20 cellular contexts compared by ENCODE assay signal in the genomic region with DNA sequence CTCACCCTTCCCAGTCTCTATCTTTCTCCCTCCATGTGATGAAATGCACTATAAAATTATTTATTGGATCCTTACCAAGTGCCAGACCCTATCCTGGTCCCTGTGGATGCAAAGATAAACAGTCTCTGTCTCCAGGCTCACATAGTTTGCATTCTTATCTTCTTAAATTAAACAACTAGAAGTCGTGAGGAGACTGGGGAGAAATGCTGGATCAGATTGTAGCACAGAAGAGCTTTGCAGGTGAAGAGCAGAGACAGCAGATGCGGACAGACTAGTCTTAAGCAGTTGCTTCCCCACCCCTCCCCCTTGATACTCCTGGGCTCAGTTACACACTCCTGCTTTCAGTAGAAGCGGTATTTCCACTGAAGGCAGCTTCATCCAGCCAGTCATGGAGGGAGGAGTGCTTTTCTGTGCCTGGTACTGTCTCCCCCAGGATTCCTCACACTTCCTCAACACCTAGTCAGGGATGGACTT. TPM values are rescaled to one million over a fixed set of nuclear protein-coding genes. Genes with fewer than 3 reads are reported as not detected.
DNase-seq lines count a peak whose midpoint lies in the region; ATAC-seq, FAIRE-seq and TF ChIP-seq lines count a peak whose summit lies in the region.
"Had no signal": no experiment of that assay in that cellular context is flagged by ENCODE, and none has a peak within 500 bp of the region (broad histone marks: within the 10 kb centered on the region; RNA-seq: fewer than 3 reads in every experiment).

No MANE protein-coding gene starts in this region.

- DNase-seq in D721Med (ENCODE audit: insufficient read length, low spot score) (no peak), LNCaP clone FGC (ENCODE audit: low read depth) (peak; percentile 48), chondrocyte (ENCODE audit: low spot score) (no peak), DMS114 treated with DMSO at 0.1 percent for 48 hours (lab: John Stamatoyannopoulos, UW; ENCODE audit: unreplicated experiment) (no peak), head of caudate nucleus (no peak)
- DNase-seq in stimulated activated CD4-positive, alpha-beta T cell treated with anti-CD3 and anti-CD28 coated beads, Interleukin-4, amount 100 ng/mL, for 4 hours = no peak
- DNase-seq: adrenal gland; central memory CD4-positive, alpha-beta T cell; effector CD8-positive, alpha-beta T cell; heart left ventricle; KBM-7; NCI-H1105 treated with DMSO at 0.1 percent for 48 hours; NCI-H2227 treated with DMSO at 0.1 percent for 48 hours; posterior cingulate gyrus had no signal

- H3K9me3 Mint-ChIP-seq in chondrocyte (ENCODE audit: low read depth) = no peaks in the 10 kb centered on the region
- H3K9me3 Mint-ChIP-seq: T-helper 1 cell treated with Interleukin-12 subunit alpha and Interleukin-12 subunit beta and Interleukin-4 antibody, amounts not matched to agents 30 μg/mL and 1 μg/mL, for 36 hours had no signal

- peak overlapping the region; percentile 22 for H3K27ac Mint-ChIP-seq in chondrocyte (ENCODE audit: unreplicated experiment)
- H3K27ac Mint-ChIP-seq: T-helper 1 cell treated with Interleukin-12 subunit alpha and Interleukin-12 subunit beta and Interleukin-4 antibody, amounts not matched to agents 30 μg/mL and 1 μg/mL, for 36 hours had no signal

- WGBS in mesodermal cell (ENCODE audit: insufficient coverage in 2 of 2), 2 experiments = 0% methylated on average over 1 of the region's 3 CpGs; no CpG with 5 or more reads in 1 of the 2 experiments

- peak; percentile 11 for FAIRE-seq in D721Med (lab: Jason Lieb, UNC)

- H3K9me3 ChIP-seq in mesodermal cell (ENCODE audit: control insufficient read depth, low read length) = no peaks in the 10 kb centered on the region
- H3K9me3 ChIP-seq: adrenal gland, heart left ventricle, thoracic aorta had no signal

- H3K4me1 ChIP-seq in mesodermal cell (ENCODE audit: control insufficient read depth, insufficient read depth, low read length, poor library complexity, severe bottlenecking) = peaks cover 6% of the 10 kb centered on the region
- H3K4me1 ChIP-seq: adrenal gland, heart left ventricle had no signal

- H3K36me3 ChIP-seq in mesodermal cell (ENCODE audit: control insufficient read depth, insufficient read depth, low read length) = no peaks in the 10 kb centered on the region
- H3K36me3 ChIP-seq: adrenal gland, heart left ventricle, thoracic aorta had no signal

- TF ChIP-seq CTCF in D721Med (IDR thresholded peaks at IDR 0.05; ENCODE audit: insufficient read depth, missing control alignments) (no peak), LNCaP clone FGC (IDR thresholded peaks at IDR 0.05; ENCODE audit: control insufficient read depth, extremely low read depth, insufficient read depth) (no peak), chondrocyte (IDR thresholded peaks at IDR 0.05) (no peak)

- no peaks in the 10 kb centered on the region for H3K36me3 Mint-ChIP-seq in chondrocyte (ENCODE audit: low read depth)

- H3K27ac ChIP-seq in mesodermal cell (ENCODE audit: low read depth, low read length, severe bottlenecking) = peak overlapping the region; percentile 69
- H3K27ac ChIP-seq: adrenal gland, heart left ventricle, RWPE1, thoracic aorta had no signal

- ATAC-seq in GM21619 (IDR thresholded peaks at IDR 0.05; ENCODE audit: unreplicated experiment) = no peak
- ATAC-seq: activated CD4-positive, CD25-positive, alpha-beta regulatory T cell treated with anti-CD3 and anti-CD28 coated beads, Interleukin-2, amount 50 U/mL, for 24 hours; heart left ventricle had no signal

- no peak overlapping the region for H3K4me3 Mint-ChIP-seq in chondrocyte (ENCODE audit: unreplicated experiment)
- H3K4me3 Mint-ChIP-seq: T-helper 1 cell treated with Interleukin-12 subunit alpha and Interleukin-12 subunit beta and Interleukin-4 antibody, amounts not matched to agents 30 μg/mL and 1 μg/mL, for 36 hours had no signal

- H3K27me3 Mint-ChIP-seq in chondrocyte (ENCODE audit: low read depth) = no peaks in the 10 kb centered on the region

- H3K4me1 Mint-ChIP-seq in chondrocyte (ENCODE audit: low read depth) = peaks cover 26% of the 10 kb centered on the region

- H3K4me3 ChIP-seq in LNCaP clone FGC (ENCODE audit: low read depth, low read length) (no peak overlapping the region), mesodermal cell (ENCODE audit: extremely low read depth, insufficient read depth, low read length, poor library complexity, severe bottlenecking) (no peak overlapping the region)
- H3K4me3 ChIP-seq: adrenal gland, heart left ventricle, thoracic aorta had no signal

- intact Hi-C loops in head of caudate nucleus (cut with DNase I) = no loop called here

RNA-seq across cellular contexts. Expression of gene CDK1, which starts 20.8 kb away (rescaled TPM):
- total RNA-seq in chondrocyte = 7.6 to 16.7 TPM (median 9.0 TPM) in 3 replicates
- 165 TPM for polyA plus RNA-seq in mesodermal cell (2013, experiment 1 of 2)
- 176 TPM for polyA plus RNA-seq in mesodermal cell (2013, experiment 2 of 2)
